ENCODE assay signal across 15 cellular contexts in the genomic region with DNA sequence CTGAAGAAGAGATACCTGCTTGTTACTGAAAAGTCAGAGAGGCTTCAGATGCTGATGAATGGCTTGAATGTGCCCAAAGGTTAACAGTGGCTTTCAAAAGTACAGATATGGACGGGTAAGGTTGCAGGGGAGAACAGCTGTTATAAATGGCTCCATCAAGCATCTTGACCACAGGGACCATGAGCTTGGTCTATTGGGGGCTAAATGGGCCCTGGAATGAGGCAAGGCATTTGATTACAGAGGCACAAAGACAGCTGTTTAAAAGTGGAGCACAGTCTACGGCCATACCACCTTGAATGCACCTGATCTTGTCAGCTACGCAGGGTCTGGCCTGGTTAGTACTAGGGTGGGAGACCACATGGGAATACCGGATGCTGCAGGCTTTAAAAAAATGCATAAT.
"Had no signal": no experiment of that assay in that cellular context is flagged by ENCODE, and none has a peak within 500 bp of the region (broad histone marks: within the 10 kb centered on the region; RNA-seq: fewer than 3 reads in every experiment).

No MANE protein-coding gene starts in this region.

- H3K4me3 Mint-ChIP-seq: dendritic cell treated with granulocyte-macrophage colony-stimulating factor and Interleukin-4, amounts not matched to agents 40 ng/mL and 50 ng/mL, for 4 days; natural killer cell; neural crest cell had no signal

- H3K9me3 ChIP-seq: heart left ventricle, sigmoid colon, stomach, thyroid gland, upper lobe of left lung, uterus had no signal

- DNase-seq: erythroblast; foreskin melanocyte; heart left ventricle; mammary epithelial cell; natural killer cell; sigmoid colon; small intestine; stimulated activated CD4-positive, alpha-beta T cell treated with anti-CD3 and anti-CD28 coated beads, Interleukin-12 subunit alpha, Interleukin-12 subunit beta, amount 100 ng/mL, for 4 hours; stimulated activated naive CD4-positive, alpha-beta T cell; stomach; thyroid gland; upper lobe of left lung; uterus had no signal

- H3K36me3 ChIP-seq: heart left ventricle, sigmoid colon, stomach, thyroid gland, upper lobe of left lung, uterus had no signal

- H3K27me3 ChIP-seq: heart left ventricle, sigmoid colon, stomach, thyroid gland, upper lobe of left lung, uterus had no signal

- H3K36me3 Mint-ChIP-seq: natural killer cell had no signal

- H3K9me3 Mint-ChIP-seq: dendritic cell treated with granulocyte-macrophage colony-stimulating factor and Interleukin-4, amounts not matched to agents 40 ng/mL and 50 ng/mL, for 4 days; natural killer cell had no signal

- H3K4me1 Mint-ChIP-seq: natural killer cell had no signal

- H3K27ac ChIP-seq: sigmoid colon, stomach, thyroid gland, upper lobe of left lung, uterus had no signal

- H3K27ac Mint-ChIP-seq: dendritic cell treated with granulocyte-macrophage colony-stimulating factor and Interleukin-4, amounts not matched to agents 40 ng/mL and 50 ng/mL, for 4 days; natural killer cell had no signal

- H3K4me3 ChIP-seq: heart left ventricle, sigmoid colon, stomach, thyroid gland, upper lobe of left lung, uterus had no signal
